In the genomic region with DNA sequence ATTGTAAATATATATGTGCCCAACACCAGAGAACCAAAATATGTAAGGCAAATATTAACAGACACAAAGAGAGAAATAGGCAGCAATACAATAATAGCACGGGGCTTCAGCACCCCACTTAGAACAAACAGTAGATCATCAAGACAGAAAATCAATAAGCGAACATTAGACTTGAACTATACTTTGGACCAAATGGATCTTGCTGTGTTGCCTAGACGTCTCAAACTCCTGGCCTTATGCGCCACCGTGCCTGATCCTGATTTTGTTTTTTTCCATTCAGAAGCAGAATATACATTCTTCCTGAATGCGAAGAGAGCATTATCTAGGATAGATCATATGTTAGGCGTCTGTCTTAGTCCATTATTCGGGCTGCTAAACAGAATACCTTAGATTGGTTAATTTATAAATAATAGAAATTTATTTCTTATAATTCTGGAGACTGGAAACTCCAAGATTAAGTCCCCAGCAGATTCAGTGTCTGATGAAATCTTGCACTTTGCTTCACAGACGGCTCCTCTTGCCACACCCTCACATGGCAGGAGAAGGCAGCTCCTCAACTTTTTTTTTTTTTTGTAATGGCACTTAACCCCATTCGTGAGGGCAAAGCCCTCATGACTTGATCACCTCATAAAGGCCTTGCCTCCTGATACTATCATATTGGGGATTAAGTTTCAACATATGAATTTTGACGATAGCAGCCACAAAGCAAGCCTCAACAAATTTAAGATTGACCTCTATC, we compare ENCODE assay signal across 1 cellular context.
A peak's percentile ranks its signal among the peaks of the same experiment; 100 is the strongest.
TF ChIP-seq lines count a peak whose summit lies in the region.

No MANE protein-coding gene starts in this region.

TF ChIP-seq in HepG2, 621 proteins besides CTCF, POLR2A, EP300 and RAD21 (continued from another document):
- TF ChIP-seq, protein P1, sequence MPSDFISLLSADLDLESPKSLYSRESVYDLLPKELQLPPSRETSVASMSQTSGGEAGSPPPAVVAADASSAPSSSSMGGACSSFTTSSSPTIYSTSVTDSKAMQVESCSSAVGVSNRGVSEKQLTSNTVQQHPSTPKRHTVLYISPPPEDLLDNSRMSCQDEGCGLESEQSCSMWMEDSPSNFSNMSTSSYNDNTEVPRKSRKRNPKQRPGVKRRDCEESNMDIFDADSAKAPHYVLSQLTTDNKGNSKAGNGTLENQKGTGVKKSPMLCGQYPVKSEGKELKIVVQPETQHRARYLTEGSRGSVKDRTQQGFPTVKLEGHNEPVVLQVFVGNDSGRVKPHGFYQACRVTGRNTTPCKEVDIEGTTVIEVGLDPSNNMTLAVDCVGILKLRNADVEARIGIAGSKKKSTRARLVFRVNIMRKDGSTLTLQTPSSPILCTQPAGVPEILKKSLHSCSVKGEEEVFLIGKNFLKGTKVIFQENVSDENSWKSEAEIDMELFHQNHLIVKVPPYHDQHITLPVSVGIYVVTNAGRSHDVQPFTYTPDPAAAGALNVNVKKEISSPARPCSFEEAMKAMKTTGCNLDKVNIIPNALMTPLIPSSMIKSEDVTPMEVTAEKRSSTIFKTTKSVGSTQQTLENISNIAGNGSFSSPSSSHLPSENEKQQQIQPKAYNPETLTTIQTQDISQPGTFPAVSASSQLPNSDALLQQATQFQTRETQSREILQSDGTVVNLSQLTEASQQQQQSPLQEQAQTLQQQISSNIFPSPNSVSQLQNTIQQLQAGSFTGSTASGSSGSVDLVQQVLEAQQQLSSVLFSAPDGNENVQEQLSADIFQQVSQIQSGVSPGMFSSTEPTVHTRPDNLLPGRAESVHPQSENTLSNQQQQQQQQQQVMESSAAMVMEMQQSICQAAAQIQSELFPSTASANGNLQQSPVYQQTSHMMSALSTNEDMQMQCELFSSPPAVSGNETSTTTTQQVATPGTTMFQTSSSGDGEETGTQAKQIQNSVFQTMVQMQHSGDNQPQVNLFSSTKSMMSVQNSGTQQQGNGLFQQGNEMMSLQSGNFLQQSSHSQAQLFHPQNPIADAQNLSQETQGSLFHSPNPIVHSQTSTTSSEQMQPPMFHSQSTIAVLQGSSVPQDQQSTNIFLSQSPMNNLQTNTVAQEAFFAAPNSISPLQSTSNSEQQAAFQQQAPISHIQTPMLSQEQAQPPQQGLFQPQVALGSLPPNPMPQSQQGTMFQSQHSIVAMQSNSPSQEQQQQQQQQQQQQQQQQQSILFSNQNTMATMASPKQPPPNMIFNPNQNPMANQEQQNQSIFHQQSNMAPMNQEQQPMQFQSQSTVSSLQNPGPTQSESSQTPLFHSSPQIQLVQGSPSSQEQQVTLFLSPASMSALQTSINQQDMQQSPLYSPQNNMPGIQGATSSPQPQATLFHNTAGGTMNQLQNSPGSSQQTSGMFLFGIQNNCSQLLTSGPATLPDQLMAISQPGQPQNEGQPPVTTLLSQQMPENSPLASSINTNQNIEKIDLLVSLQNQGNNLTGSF (CRISPR knock-in tag; IDR thresholded peaks at IDR 0.05), result no peak
- no peak for TF ChIP-seq SOX13 (IDR thresholded peaks at IDR 0.05)
- TF ChIP-seq SOX13 (CRISPR knock-in tag; conservative IDR thresholded peaks at IDR 0.05 in 1 of 2, IDR thresholded peaks at IDR 0.05 in 1 of 2), result peak in 1 of 2 experiments; percentile 63; a peak in 2 of 4 replicates
- no peak for TF ChIP-seq AGO2 (optimal IDR thresholded peaks at IDR 0.05; ENCODE audit: low read depth, low read length)
- TF ChIP-seq ZNF549 (CRISPR knock-in tag; IDR thresholded peaks at IDR 0.05), result no peak
- no peak for TF ChIP-seq ZMYM4 (CRISPR knock-in tag; IDR thresholded peaks at IDR 0.05)
- TF ChIP-seq SATB2 (CRISPR knock-in tag; IDR thresholded peaks at IDR 0.05), result no peak
- no peak for TF ChIP-seq RELA (CRISPR knock-in tag; IDR thresholded peaks at IDR 0.05)
- TF ChIP-seq PBX2 (CRISPR knock-in tag; IDR thresholded peaks at IDR 0.05), result peak; percentile 66
